In the genomic region with DNA sequence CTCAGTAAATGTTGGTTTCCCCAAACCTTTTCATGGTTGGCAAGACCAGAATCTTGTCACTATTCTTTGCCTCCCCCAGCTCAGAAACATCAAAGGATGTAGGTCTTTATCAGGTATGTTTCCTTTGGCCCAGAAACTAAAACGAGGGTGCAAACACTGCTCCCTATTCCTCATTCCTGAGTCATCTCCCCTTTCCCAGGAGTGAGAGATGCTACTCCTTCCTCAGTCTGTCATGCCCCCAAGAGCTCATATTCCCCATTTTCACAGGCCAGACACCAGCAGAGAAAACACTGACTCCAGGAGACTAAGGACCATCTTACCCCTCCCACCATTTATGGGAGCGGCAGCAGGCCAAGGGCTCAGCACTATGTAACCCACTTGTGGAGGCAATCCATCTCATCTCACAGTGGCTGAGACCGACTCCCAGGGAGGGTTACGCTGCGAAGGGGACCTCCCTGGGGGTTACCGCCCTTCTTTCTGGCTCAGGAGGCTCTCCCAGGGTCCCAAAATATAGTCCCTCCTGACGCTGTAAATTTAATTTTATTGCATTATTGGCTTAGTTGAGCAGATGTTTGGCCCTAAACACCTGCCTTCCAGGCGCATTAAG, we compare ENCODE assay signal across 8 cellular contexts. TPM values are rescaled to one million over a fixed set of nuclear protein-coding genes. Genes with fewer than 3 reads are reported as not detected.
DNase-seq lines count a peak whose midpoint lies in the region; ATAC-seq and TF ChIP-seq lines count a peak whose summit lies in the region.

No MANE protein-coding gene starts in this region.

- H3K36me3 Mint-ChIP-seq in activated CD4-positive, alpha-beta memory T cell treated with anti-CD3 and anti-CD28 coated beads, Interleukin-2, amount 10 ng/mL, durations not matched to agents 7 days and 5 days (ENCODE audit: low read depth) = peaks cover 36% of the 10 kb centered on the region

- H3K36me3 ChIP-seq in heart right ventricle (peaks cover under 1 to 29% (median 21%) of the 10 kb centered on the region in 9 donors), iPS-18a (ENCODE audit: control insufficient read depth, low read depth, low read length) (peaks cover 25% of the 10 kb centered on the region), thoracic aorta (peaks cover 20% of the 10 kb centered on the region)

- no peak overlapping the region for H3K9ac ChIP-seq in iPS-18a (ENCODE audit: low read length)

- H3K27ac ChIP-seq in heart right ventricle = no peak overlapping the region
- no peak overlapping the region for H3K27ac ChIP-seq in iPS-18a (ENCODE audit: low read length)
- H3K27ac ChIP-seq in thoracic aorta = no peak overlapping the region

- peak overlapping the region in 7 of 10 donors; percentile 73 to 98 (median 88) for H3K4me3 ChIP-seq in heart right ventricle
- peak overlapping the region; percentile 87 for H3K4me3 ChIP-seq in iPS-18a (ENCODE audit: low read length)
- H3K4me3 ChIP-seq in thoracic aorta = peak overlapping the region; percentile 79

- H3K27ac Mint-ChIP-seq in activated CD4-positive, alpha-beta memory T cell treated with anti-CD3 and anti-CD28 coated beads, Interleukin-2, amount 10 ng/mL, durations not matched to agents 7 days and 5 days = peak overlapping the region; percentile 89

- TF ChIP-seq CTCF in heart right ventricle (IDR thresholded peaks at IDR 0.05) (no peak), thoracic aorta (IDR thresholded peaks at IDR 0.05) (no peak)

- intact Hi-C loops in heart right ventricle (cut with DNase I) (no loop called here), Right ventricle myocardium inferior (cut with DNase I) (no loop called here)

- ATAC-seq in heart right ventricle (no peak), Right ventricle myocardium inferior (no peak), thoracic aorta (ENCODE audit: insufficient number of reproducible peaks, low FRiP score, low read depth) (no peak), GM21390 (IDR thresholded peaks at IDR 0.05; ENCODE audit: unreplicated experiment) (no peak)

- CTCF ChIA-PET in activated CD4-positive, alpha-beta memory T cell treated with anti-CD3 and anti-CD28 coated beads, Interleukin-2, amount 10 ng/mL, durations not matched to agents 7 days and 5 days (lab: Charles Lee) = interaction anchor here (0.6 to 3.9 kb wide), 11 partner anchors 11 to 516 kb away, joined by 3 to 15 read pairs (median 4); partner anchors contain the start of genes GLOD4, MRM3, TIMM22 and VPS53

- H3K9me3 ChIP-seq in heart right ventricle (no peaks in the 10 kb centered on the region), iPS-18a (ENCODE audit: control insufficient read depth, low read depth, low read length) (no peaks in the 10 kb centered on the region), thoracic aorta (no peaks in the 10 kb centered on the region)

- H3K27me3 Mint-ChIP-seq in activated CD4-positive, alpha-beta memory T cell treated with anti-CD3 and anti-CD28 coated beads, Interleukin-2, amount 10 ng/mL, durations not matched to agents 7 days and 5 days = no peaks in the 10 kb centered on the region

- 84 to 89% methylated on average over 8 of the region's 8 CpGs for WGBS in heart right ventricle, 2 donors

- peaks cover 34% of the 10 kb centered on the region for H3K4me1 Mint-ChIP-seq in activated CD4-positive, alpha-beta memory T cell treated with anti-CD3 and anti-CD28 coated beads, Interleukin-2, amount 10 ng/mL, durations not matched to agents 7 days and 5 days

- peaks cover 3 to 28% (median 21%) of the 10 kb centered on the region in 9 donors for H3K4me1 ChIP-seq in heart right ventricle
- no peaks in the 10 kb centered on the region for H3K4me1 ChIP-seq in iPS-18a (ENCODE audit: control insufficient read depth, low read depth, low read length)
- peaks cover 10 to 21% of the 10 kb centered on the region in 2 donors for H3K4me1 ChIP-seq in thoracic aorta (ENCODE audit: control insufficient read depth in 1 of 2, low read depth in 2 of 2)

- POLR2A ChIA-PET in activated CD4-positive, alpha-beta memory T cell treated with anti-CD3 and anti-CD28 coated beads, Interleukin-2, amount 10 ng/mL, durations not matched to agents 7 days and 5 days (lab: Charles Lee) = interaction anchor here (0.8 to 6.4 kb wide), 7 partner anchors 9 to 334 kb away, joined by 3 to 59 read pairs (median 4); partner anchors contain the start of genes GLOD4, MRM3 and VPS53

- DNase-seq in heart right ventricle (no peak), Right ventricle myocardium inferior (ENCODE audit: missing footprints) (no peak), thoracic aorta (ENCODE audit: low spot score) (no peak), NCI-H2029 treated with DMSO at 0.1 percent for 48 hours (lab: John Stamatoyannopoulos, UW) (no peak), NCI-H146 treated with DMSO at 0.1 percent for 48 hours (lab: John Stamatoyannopoulos, UW; ENCODE audit: unreplicated experiment) (no peak)
- no peak for DNase-seq in activated CD4-positive, alpha-beta memory T cell treated with anti-CD3 and anti-CD28 coated beads, Interleukin-2, amount 10 ng/mL, durations not matched to agents 7 days and 5 days

- no peaks in the 10 kb centered on the region for H3K27me3 ChIP-seq in heart right ventricle
- H3K27me3 ChIP-seq in iPS-18a (ENCODE audit: control insufficient read depth, insufficient read depth, low read length) = no peaks in the 10 kb centered on the region
- H3K27me3 ChIP-seq in thoracic aorta (replicated peaks; ENCODE audit: insufficient read depth) = no peaks in the 10 kb centered on the region

- peak overlapping the region; percentile 86 for H3K4me3 Mint-ChIP-seq in activated CD4-positive, alpha-beta memory T cell treated with anti-CD3 and anti-CD28 coated beads, Interleukin-2, amount 10 ng/mL, durations not matched to agents 7 days and 5 days

- peaks cover 6% of the 10 kb centered on the region for H3K9me3 Mint-ChIP-seq in activated CD4-positive, alpha-beta memory T cell treated with anti-CD3 and anti-CD28 coated beads, Interleukin-2, amount 10 ng/mL, durations not matched to agents 7 days and 5 days

RNA-seq across cellular contexts. Expression of gene GEMIN4, which starts 1.5 kb away (rescaled TPM):
- total RNA-seq in heart right ventricle (10 to 100 TPM in 8 of 10 donors, 1 to 10 TPM in 2; 9.3 to 14.9 (median 11.3) TPM), Right ventricle myocardium inferior (12.6 TPM), thoracic aorta (10 to 100 TPM; 15.4 to 19.6 TPM)
- polyA plus RNA-seq in heart right ventricle = 1 to 10 TPM; 4.8 to 5.0 TPM
- 10 to 100 TPM; 23.1 to 25.6 TPM for total RNA-seq in activated CD4-positive, alpha-beta memory T cell treated with anti-CD3 and anti-CD28 coated beads, Interleukin-2, amount 10 ng/mL, durations not matched to agents 7 days and 5 days

RNA-seq across cellular contexts. Expression of gene TLCD3A, which starts 18.1 kb away (rescaled TPM):
- total RNA-seq in heart right ventricle = 1 to 10 TPM; 1.3 to 4.5 (median 2.6) TPM
- polyA plus RNA-seq in heart right ventricle = 1 to 10 TPM; 1.1 to 3.0 TPM
- total RNA-seq in Right ventricle myocardium inferior = 2.5 TPM
- total RNA-seq in activated CD4-positive, alpha-beta memory T cell treated with anti-CD3 and anti-CD28 coated beads, Interleukin-2, amount 10 ng/mL, durations not matched to agents 7 days and 5 days = 10 to 100 TPM in 1 of 2 experiments, 1 to 10 TPM in 1; 8.2 to 10.6 TPM
- total RNA-seq in thoracic aorta = 10 to 100 TPM in 1 of 2 donors, 1 to 10 TPM in 1; 7.3 to 15.9 TPM

RNA-seq across cellular contexts. Expression of gene GLOD4, which starts 31.5 kb away (rescaled TPM):
- total RNA-seq in heart right ventricle (10 to 100 TPM; 23.7 to 47.5 (median 28.2) TPM), Right ventricle myocardium inferior (21.2 TPM), thoracic aorta (10 to 100 TPM; 28.7 to 47.4 TPM)
- polyA plus RNA-seq in heart right ventricle = 10 to 100 TPM; 16.5 to 19.2 TPM
- 10 to 100 TPM; 46.0 to 54.1 TPM for total RNA-seq in activated CD4-positive, alpha-beta memory T cell treated with anti-CD3 and anti-CD28 coated beads, Interleukin-2, amount 10 ng/mL, durations not matched to agents 7 days and 5 days

RNA-seq across cellular contexts. Expression of gene MRM3, which starts 31.6 kb away (rescaled TPM):
- total RNA-seq in heart right ventricle (10 to 100 TPM; 16.0 to 23.7 (median 20.5) TPM), Right ventricle myocardium inferior (18.7 TPM), thoracic aorta (10 to 100 TPM in 1 of 2 donors, 1 to 10 TPM in 1; 5.7 to 10.5 TPM)
- 10 to 100 TPM; 11.6 to 20.8 TPM for polyA plus RNA-seq in heart right ventricle
- 10 to 100 TPM; 12.8 to 15.8 TPM for total RNA-seq in activated CD4-positive, alpha-beta memory T cell treated with anti-CD3 and anti-CD28 coated beads, Interleukin-2, amount 10 ng/mL, durations not matched to agents 7 days and 5 days

RNA-seq across cellular contexts. Expression of gene VPS53, which starts 35.9 kb away (rescaled TPM):
- total RNA-seq in heart right ventricle = 10 to 100 TPM; 26.8 to 51.4 (median 41.3) TPM
- 10 to 100 TPM in 1 of 2 donors, 1 to 10 TPM in 1; 5.6 to 11.0 TPM for polyA plus RNA-seq in heart right ventricle
- total RNA-seq in Right ventricle myocardium inferior = 33.5 TPM
- 10 to 100 TPM; 61.1 to 63.9 TPM for total RNA-seq in activated CD4-positive, alpha-beta memory T cell treated with anti-CD3 and anti-CD28 coated beads, Interleukin-2, amount 10 ng/mL, durations not matched to agents 7 days and 5 days
- 10 to 100 TPM; 39.3 to 61.7 TPM for total RNA-seq in thoracic aorta
